32 cellular contexts compared by ENCODE assay signal in the genomic region with DNA sequence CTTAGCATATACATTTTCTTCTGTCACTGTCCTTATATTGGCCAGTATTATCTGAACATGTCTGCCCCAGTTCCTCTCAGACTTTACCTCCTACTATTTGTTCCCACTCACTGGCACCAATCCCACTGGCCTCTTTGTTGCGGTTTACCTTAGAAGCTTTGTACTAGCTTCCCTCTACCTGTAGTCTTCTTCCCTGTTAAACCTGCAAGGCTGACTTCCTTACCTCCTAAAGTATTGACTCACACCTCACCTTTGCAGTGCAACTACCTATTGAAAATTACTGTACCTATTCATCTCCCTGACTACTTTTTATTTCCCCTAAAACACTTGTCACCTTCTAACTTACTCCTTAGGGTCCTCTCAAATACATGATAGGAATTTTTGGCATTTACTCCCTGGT.
"Had no signal": no experiment of that assay in that cellular context is flagged by ENCODE, and none has a peak within 500 bp of the region (broad histone marks: within the 10 kb centered on the region; RNA-seq: fewer than 3 reads in every experiment).

No MANE protein-coding gene starts in this region.

- H3K36me3 Mint-ChIP-seq: activated CD4-positive, alpha-beta memory T cell treated with anti-CD3 and anti-CD28 coated beads for 36 hours; activated CD8-positive, alpha-beta memory T cell treated with anti-CD3 and anti-CD28 coated beads, Interleukin-2, amount 10 ng/mL, durations not matched to agents 7 days and 5 days; activated naive CD4-positive, alpha-beta T cell treated with anti-CD3 and anti-CD28 coated beads, Interleukin-2, amount 10 ng/mL, durations not matched to agents 7 days and 5 days; activated naive CD4-positive, alpha-beta T cell treated with anti-CD3 and anti-CD28 coated beads, Interleukin-2, amount 50 U/mL, for 72 hours; activated naive CD8-positive, alpha-beta T cell treated with anti-CD3 and anti-CD28 coated beads, Interleukin-2, amount 10 ng/mL, durations not matched to agents 7 days and 5 days; T-cell had no signal

- H3K4me1 Mint-ChIP-seq: activated CD4-positive, alpha-beta T cell treated with anti-CD3 and anti-CD28 coated beads for 36 hours; activated CD4-positive, alpha-beta T cell treated with anti-CD3 and anti-CD28 coated beads, Interleukin-2, amount 10 ng/mL, durations not matched to agents 24 days and 14 days; activated CD8-positive, alpha-beta memory T cell treated with anti-CD3 and anti-CD28 coated beads, Interleukin-2, amount 10 ng/mL, durations not matched to agents 7 days and 5 days; activated naive CD4-positive, alpha-beta T cell treated with anti-CD3 and anti-CD28 coated beads, Interleukin-2, amount 10 ng/mL, durations not matched to agents 7 days and 5 days; activated naive CD8-positive, alpha-beta T cell treated with anti-CD3 and anti-CD28 coated beads, Interleukin-2, amount 10 ng/mL, durations not matched to agents 7 days and 5 days; T-cell had no signal

- H2AFZ ChIP-seq: hepatocyte had no signal

- H3K4me2 ChIP-seq: hepatocyte had no signal

- H3K27ac Mint-ChIP-seq: activated CD4-positive, alpha-beta memory T cell treated with anti-CD3 and anti-CD28 coated beads for 36 hours; activated CD4-positive, alpha-beta T cell treated with anti-CD3 and anti-CD28 coated beads for 36 hours; activated CD4-positive, alpha-beta T cell treated with anti-CD3 and anti-CD28 coated beads, Interleukin-2, amount 10 ng/mL, durations not matched to agents 24 days and 14 days; activated CD8-positive, alpha-beta memory T cell treated with anti-CD3 and anti-CD28 coated beads, Interleukin-2, amount 10 ng/mL, durations not matched to agents 7 days and 5 days; activated CD8-positive, alpha-beta T cell treated with anti-CD3 and anti-CD28 coated beads, Interleukin-2, amount 10 ng/mL, durations not matched to agents 7 days and 5 days; activated naive CD4-positive, alpha-beta T cell treated with anti-CD3 and anti-CD28 coated beads, Interleukin-2, amount 10 ng/mL, durations not matched to agents 7 days and 5 days; activated naive CD4-positive, alpha-beta T cell treated with anti-CD3 and anti-CD28 coated beads, Interleukin-2, amount 50 U/mL, for 72 hours; activated naive CD8-positive, alpha-beta T cell treated with anti-CD3 and anti-CD28 coated beads, Interleukin-2, amount 10 ng/mL, durations not matched to agents 7 days and 5 days; activated T-cell treated with anti-CD3 and anti-CD28 coated beads, Interleukin-2, amount 50 U/mL, for 24 hours; activated T-cell treated with anti-CD3 and anti-CD28 coated beads, Interleukin-2, amount 50 U/mL, for 72 hours; brain; effector memory CD8-positive, alpha-beta T cell; T-cell; T-helper 1 cell treated with Interleukin-12 subunit alpha and Interleukin-12 subunit beta and Interleukin-4 antibody, amounts not matched to agents 30 μg/mL and 1 μg/mL, for 36 hours had no signal

- H3K27me3 ChIP-seq: ascending aorta, gastrocnemius medialis, heart right ventricle, hepatocyte had no signal

- H3K79me2 ChIP-seq: hepatocyte had no signal

- DNase-seq: activated CD4-positive, alpha-beta memory T cell treated with anti-CD3 and anti-CD28 coated beads for 36 hours; activated CD4-positive, alpha-beta T cell treated with anti-CD3 and anti-CD28 coated beads for 36 hours; activated CD4-positive, alpha-beta T cell treated with anti-CD3 and anti-CD28 coated beads, Interleukin-2, amount 10 ng/mL, durations not matched to agents 24 days and 14 days; activated CD4-positive, CD25-positive, alpha-beta regulatory T cell; activated CD4-positive, CD25-positive, alpha-beta regulatory T cell treated with anti-CD3 and anti-CD28 coated beads, Interleukin-2, amount 50 U/mL, for 72 hours; activated CD8-positive, alpha-beta memory T cell treated with anti-CD3 and anti-CD28 coated beads, Interleukin-2, amount 10 ng/mL, durations not matched to agents 7 days and 5 days; activated CD8-positive, alpha-beta memory T cell treated with anti-CD3 and anti-CD28 coated beads, Interleukin-2, amount 50 U/mL, for 4 hours; activated CD8-positive, alpha-beta T cell treated with anti-CD3 and anti-CD28 coated beads, Interleukin-2, amount 10 ng/mL, durations not matched to agents 7 days and 5 days; activated gamma-delta T cell; activated naive CD4-positive, alpha-beta T cell; activated naive CD4-positive, alpha-beta T cell treated with anti-CD3 and anti-CD28 coated beads, Interleukin-2, amount 10 ng/mL, durations not matched to agents 7 days and 5 days; activated naive CD8-positive, alpha-beta T cell treated with anti-CD3 and anti-CD28 coated beads, Interleukin-2, amount 10 ng/mL, durations not matched to agents 7 days and 5 days; activated T-cell treated with anti-CD3 and anti-CD28 coated beads for 4 hours; activated T-cell treated with anti-CD3 and anti-CD28 coated beads, Interleukin-2, amount 50 U/mL, for 24 hours; activated T-cell treated with anti-CD3 and anti-CD28 coated beads, Interleukin-2, amount 50 U/mL, for 72 hours; caudate nucleus; cortex of kidney; dermis blood vessel endothelial cell; effector CD4-positive, alpha-beta T cell; effector memory CD8-positive, alpha-beta T cell; foreskin fibroblast; gastrocnemius medialis; heart right ventricle; T-cell; T1000; WERI-Rb-1 had no signal

- H3K9me3 Mint-ChIP-seq: activated CD4-positive, alpha-beta memory T cell treated with anti-CD3 and anti-CD28 coated beads for 36 hours; activated CD4-positive, alpha-beta T cell treated with anti-CD3 and anti-CD28 coated beads, Interleukin-2, amount 10 ng/mL, durations not matched to agents 24 days and 14 days; activated naive CD4-positive, alpha-beta T cell treated with anti-CD3 and anti-CD28 coated beads, Interleukin-2, amount 10 ng/mL, durations not matched to agents 7 days and 5 days; activated naive CD4-positive, alpha-beta T cell treated with anti-CD3 and anti-CD28 coated beads, Interleukin-2, amount 50 U/mL, for 72 hours; activated naive CD8-positive, alpha-beta T cell treated with anti-CD3 and anti-CD28 coated beads, Interleukin-2, amount 10 ng/mL, durations not matched to agents 7 days and 5 days; activated T-cell treated with anti-CD3 and anti-CD28 coated beads, Interleukin-2, amount 50 U/mL, for 24 hours; brain; T-cell; T-helper 1 cell treated with Interleukin-12 subunit alpha and Interleukin-12 subunit beta and Interleukin-4 antibody, amounts not matched to agents 30 μg/mL and 1 μg/mL, for 36 hours had no signal

- H3K9me3 ChIP-seq: ascending aorta, gastrocnemius medialis, heart right ventricle had no signal

- H3K4me3 Mint-ChIP-seq: activated CD4-positive, alpha-beta memory T cell treated with anti-CD3 and anti-CD28 coated beads for 36 hours; activated CD4-positive, alpha-beta T cell treated with anti-CD3 and anti-CD28 coated beads for 36 hours; activated CD4-positive, alpha-beta T cell treated with anti-CD3 and anti-CD28 coated beads, Interleukin-2, amount 10 ng/mL, durations not matched to agents 24 days and 14 days; activated CD8-positive, alpha-beta memory T cell treated with anti-CD3 and anti-CD28 coated beads, Interleukin-2, amount 10 ng/mL, durations not matched to agents 7 days and 5 days; activated CD8-positive, alpha-beta T cell treated with anti-CD3 and anti-CD28 coated beads, Interleukin-2, amount 10 ng/mL, durations not matched to agents 7 days and 5 days; activated naive CD4-positive, alpha-beta T cell treated with anti-CD3 and anti-CD28 coated beads, Interleukin-2, amount 10 ng/mL, durations not matched to agents 7 days and 5 days; activated naive CD8-positive, alpha-beta T cell treated with anti-CD3 and anti-CD28 coated beads, Interleukin-2, amount 10 ng/mL, durations not matched to agents 7 days and 5 days; activated T-cell treated with anti-CD3 and anti-CD28 coated beads, Interleukin-2, amount 50 U/mL, for 24 hours; activated T-cell treated with anti-CD3 and anti-CD28 coated beads, Interleukin-2, amount 50 U/mL, for 72 hours; brain; effector memory CD8-positive, alpha-beta T cell; T-cell; T-helper 1 cell treated with Interleukin-12 subunit alpha and Interleukin-12 subunit beta and Interleukin-4 antibody, amounts not matched to agents 30 μg/mL and 1 μg/mL, for 36 hours had no signal

- H3K4me3 ChIP-seq: ascending aorta, gastrocnemius medialis, heart right ventricle, hepatocyte had no signal

- H3K27me3 Mint-ChIP-seq: activated CD4-positive, alpha-beta memory T cell treated with anti-CD3 and anti-CD28 coated beads for 36 hours; activated CD4-positive, alpha-beta T cell treated with anti-CD3 and anti-CD28 coated beads for 36 hours; activated CD4-positive, alpha-beta T cell treated with anti-CD3 and anti-CD28 coated beads, Interleukin-2, amount 10 ng/mL, durations not matched to agents 24 days and 14 days; activated CD8-positive, alpha-beta memory T cell treated with anti-CD3 and anti-CD28 coated beads, Interleukin-2, amount 10 ng/mL, durations not matched to agents 7 days and 5 days; activated naive CD4-positive, alpha-beta T cell treated with anti-CD3 and anti-CD28 coated beads, Interleukin-2, amount 10 ng/mL, durations not matched to agents 7 days and 5 days; activated T-cell treated with anti-CD3 and anti-CD28 coated beads, Interleukin-2, amount 50 U/mL, for 24 hours; effector memory CD8-positive, alpha-beta T cell had no signal

- H3K27ac ChIP-seq: ascending aorta, epithelial cell of prostate, gastrocnemius medialis, heart right ventricle, hepatocyte, WERI-Rb-1 had no signal

- H3K36me3 ChIP-seq: ascending aorta, gastrocnemius medialis, WERI-Rb-1 had no signal

- ATAC-seq: activated CD4-positive, alpha-beta T cell treated with anti-CD3 and anti-CD28 coated beads for 36 hours; activated CD8-positive, alpha-beta memory T cell treated with anti-CD3 and anti-CD28 coated beads, Interleukin-2, amount 10 ng/mL, durations not matched to agents 7 days and 5 days; activated CD8-positive, alpha-beta T cell treated with anti-CD3 and anti-CD28 coated beads, Interleukin-2, amount 10 ng/mL, durations not matched to agents 7 days and 5 days; activated naive CD4-positive, alpha-beta T cell treated with anti-CD3 and anti-CD28 coated beads, Interleukin-2, amount 50 U/mL, for 72 hours; activated T-cell treated with anti-CD3 and anti-CD28 coated beads, Interleukin-2, amount 50 U/mL, for 72 hours; effector memory CD8-positive, alpha-beta T cell; gastrocnemius medialis; heart right ventricle; T-cell had no signal
